In the genomic region with DNA sequence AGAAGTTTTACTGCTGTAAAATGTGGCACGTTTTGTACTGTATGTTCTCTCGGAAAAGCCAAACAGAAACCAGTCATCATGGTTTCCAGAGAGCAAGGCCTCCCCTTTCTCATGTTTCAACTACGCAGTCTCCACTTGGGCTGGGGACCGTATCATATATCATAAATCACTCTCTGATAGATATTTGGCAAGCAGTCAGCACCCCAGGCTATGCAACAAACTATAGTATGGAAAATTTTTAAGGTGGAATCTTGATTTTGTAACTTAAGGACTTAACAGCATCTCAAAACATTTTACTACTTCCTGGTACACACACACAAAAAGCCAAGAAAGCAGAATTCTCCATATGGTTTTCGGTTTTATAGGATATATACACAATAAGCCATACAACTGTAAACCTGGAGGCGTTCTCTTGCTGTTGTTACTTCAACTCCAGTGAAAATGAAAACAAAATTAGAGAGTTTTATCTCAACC, we compare ENCODE assay signal across 1 cellular context.
TF ChIP-seq lines count a peak whose summit lies in the region.

No MANE protein-coding gene starts in this region.

TF ChIP-seq in HEK293, 187 proteins besides CTCF, POLR2A, EP300 and RAD21 (continued from another document):
- TF ChIP-seq ZNF221 (tag by site-specific recombination; IDR thresholded peaks at IDR 0.05; ENCODE audit: borderline replicate concordance) (no peak), KLF16 (tag by site-specific recombination; IDR thresholded peaks at IDR 0.05) (no peak), ZEB2 (tag by site-specific recombination; IDR thresholded peaks at IDR 0.05) (no peak), ZFP3 (tag by site-specific recombination; IDR thresholded peaks at IDR 0.05; ENCODE audit: low read depth) (no peak)
